ENCODE assay signal across 5 cellular contexts in the genomic region with DNA sequence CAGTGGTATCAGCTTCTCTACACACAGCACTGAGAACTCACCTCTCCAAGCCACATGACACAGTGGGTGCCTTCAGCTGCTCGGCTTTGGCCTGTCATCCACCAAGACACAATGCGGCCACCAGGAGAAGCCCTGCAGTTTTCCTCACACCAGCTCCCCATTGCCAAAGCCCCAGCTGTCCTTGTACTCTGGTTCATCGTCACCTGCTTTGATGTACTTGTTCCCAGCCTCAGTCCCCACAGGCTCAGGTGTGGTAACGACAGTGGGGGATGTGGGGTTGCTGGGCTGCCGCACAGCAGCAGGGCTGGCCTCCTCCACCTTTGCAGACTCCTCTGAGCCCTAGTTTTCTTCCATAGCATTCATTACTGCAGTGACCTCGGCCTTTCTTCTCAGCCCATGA.
"Had no signal": no experiment of that assay in that cellular context is flagged by ENCODE, and none has a peak within 500 bp of the region (broad histone marks: within the 10 kb centered on the region; RNA-seq: fewer than 3 reads in every experiment).

No MANE protein-coding gene starts in this region.

- H3K4me3 ChIP-seq: K562 had no signal

- FAIRE-seq: HepG2, HTR-8/SVneo, K562 had no signal

- H3K27ac ChIP-seq: HL-60 had no signal

- ATAC-seq: HepG2, K562 had no signal

- DNase-seq: KBM-7 had no signal
